ENCODE assay signal across 20 cellular contexts in the genomic region with DNA sequence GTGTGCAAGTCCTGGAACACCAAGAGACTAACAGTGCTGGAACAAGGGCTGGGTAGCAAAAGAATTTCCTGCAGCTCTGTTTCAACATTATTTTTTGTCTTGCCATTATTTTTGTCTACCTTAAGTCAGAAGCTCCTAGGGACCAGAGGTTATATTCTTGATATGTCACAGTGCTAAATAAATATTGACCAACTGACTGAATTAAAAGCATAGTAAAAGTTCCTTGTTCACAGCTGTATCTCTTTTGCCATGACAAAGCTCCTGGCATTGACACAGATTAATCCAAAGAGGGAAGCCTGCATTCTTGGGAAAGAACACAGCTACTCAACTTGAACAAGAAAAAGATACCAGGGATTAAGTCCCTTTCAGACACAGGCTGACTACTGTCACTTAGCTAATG.
DNase-seq lines count a peak whose midpoint lies in the region; ATAC-seq, FAIRE-seq and TF ChIP-seq lines count a peak whose summit lies in the region.
"Had no signal": no experiment of that assay in that cellular context is flagged by ENCODE, and none has a peak within 500 bp of the region (broad histone marks: within the 10 kb centered on the region; RNA-seq: fewer than 3 reads in every experiment).

No MANE protein-coding gene starts in this region.

- H2AFZ ChIP-seq in PC-3 (ENCODE audit: low read length) (no peak overlapping the region), neural progenitor cell (replicated peaks) (no peak overlapping the region)

- no peak for TF ChIP-seq POLR2A in A549 (IDR thresholded peaks at IDR 0.05; ENCODE audit: low read length)

- TF ChIP-seq EP300 in A549 (IDR thresholded peaks at IDR 0.05): no peak

- H3K79me2 ChIP-seq in PC-3 (ENCODE audit: low read length) (no peaks in the 10 kb centered on the region), neural progenitor cell (ENCODE audit: low read depth) (no peaks in the 10 kb centered on the region)

- no peaks in the 10 kb centered on the region for H3K4me1 Mint-ChIP-seq in neural progenitor cell

- H3K9me3 Mint-ChIP-seq in neural progenitor cell: no peaks in the 10 kb centered on the region
- H3K9me3 Mint-ChIP-seq: CD14-positive monocyte; CD8-positive, alpha-beta memory T cell had no signal

- H3K36me3 ChIP-seq in PC-3 (ENCODE audit: low read depth, low read length) (no peaks in the 10 kb centered on the region), neural progenitor cell (no peaks in the 10 kb centered on the region)
- H3K36me3 ChIP-seq: BE2C, Peyer's patch had no signal

- H3K9me2 ChIP-seq in PC-3 (replicated peaks; ENCODE audit: low read length): no peaks in the 10 kb centered on the region

- H3K4me3 ChIP-seq in A549 (no peak overlapping the region), PC-3 (ENCODE audit: low read length) (no peak overlapping the region), fibroblast of pulmonary artery (replicated peaks; ENCODE audit: low read depth, low read length) (no peak overlapping the region), neural progenitor cell (no peak overlapping the region)
- H3K4me3 ChIP-seq: Peyer's patch had no signal

- peak overlapping the region; percentile 32 to 39; a peak in 3 of 6 replicates for H3K27ac ChIP-seq in A549
- no peak overlapping the region for H3K27ac ChIP-seq in PC-3 (ENCODE audit: low read length)
- no peak overlapping the region for H3K27ac ChIP-seq in neural progenitor cell
- H3K27ac ChIP-seq: Peyer's patch had no signal

- no peak overlapping the region for H3K4me3 Mint-ChIP-seq in neural progenitor cell
- H3K4me3 Mint-ChIP-seq: CD14-positive monocyte; CD8-positive, alpha-beta memory T cell had no signal

- H3K4me1 ChIP-seq in A549 (peaks cover 11% of the 10 kb centered on the region; the same call in 2 of the 3 replicates), PC-3 (ENCODE audit: insufficient read depth, low read length) (peaks cover 5% of the 10 kb centered on the region; the same call in 1 of the 2 replicates), neural progenitor cell (no peaks in the 10 kb centered on the region)
- H3K4me1 ChIP-seq: BE2C, Peyer's patch had no signal

- POLR2A ChIA-PET in A549 (lab: Yijun Ruan, JAX): no interaction called here
- POLR2A ChIA-PET in PC-3 (lab: Charles Lee; ENCODE audit: unreplicated experiment): interaction anchor here (0.6 kb wide), 1 partner anchor 171 kb away, joined by 4 read pairs; no protein-coding TSS in a partner anchor

- ATAC-seq in A549: no peak
- peak; percentile 39 for ATAC-seq in PC-3
- no peak for ATAC-seq in GM19324 (IDR thresholded peaks at IDR 0.05; ENCODE audit: low FRiP score, unreplicated experiment)
- ATAC-seq: HCT116, SK-N-SH treated with all-trans-retinoic acid at 6 μM for 48 hours had no signal

- H3K9ac ChIP-seq in PC-3 (ENCODE audit: low read length): no peak overlapping the region
- H3K9ac ChIP-seq in neural progenitor cell: no peak overlapping the region

- CTCF ChIA-PET in A549 (lab: Yijun Ruan, JAX): interaction anchor here (0.9 to 5.3 kb wide), 13 partner anchors 10 to 1751 kb away, joined by 3 to 23 read pairs (median 4); no protein-coding TSS in a partner anchor
- CTCF ChIA-PET in PC-3 (lab: Charles Lee): interaction anchor here (0.7 to 1.2 kb wide), 2 partner anchors 70 to 1614 kb away, joined by 6 to 10 read pairs; no protein-coding TSS in a partner anchor

- TF ChIP-seq RAD21 in A549 (conservative IDR thresholded peaks at IDR 0.05 in 1 of 2, IDR thresholded peaks at IDR 0.05 in 1 of 2): no peak

- no peaks in the 10 kb centered on the region for H3K9me3 ChIP-seq in A549
- no peaks in the 10 kb centered on the region for H3K9me3 ChIP-seq in PC-3 (ENCODE audit: low read length)
- no peaks in the 10 kb centered on the region for H3K9me3 ChIP-seq in neural progenitor cell (ENCODE audit: low read depth)
- H3K9me3 ChIP-seq: BE2C, Peyer's patch had no signal

- H3K36me3 Mint-ChIP-seq in neural progenitor cell: no peaks in the 10 kb centered on the region
- H3K36me3 Mint-ChIP-seq: CD14-positive monocyte; CD8-positive, alpha-beta memory T cell had no signal

- H4K20me1 ChIP-seq in PC-3 (ENCODE audit: low read length): no peaks in the 10 kb centered on the region
- no peaks in the 10 kb centered on the region for H4K20me1 ChIP-seq in neural progenitor cell (ENCODE audit: low read depth)

- DNase-seq in A549 (ENCODE audit: low read depth in 1 of 2, low spot score in 1 of 2) (peak in 1 of 2 experiments; percentile 16), PC-3 (peak; percentile 14), fibroblast of pulmonary artery (ENCODE audit: low read depth) (peak; percentile 35), neural progenitor cell (ENCODE audit: low spot score) (no peak), NCI-H526 treated with DMSO at 0.1 percent for 48 hours (lab: John Stamatoyannopoulos, UW) (no peak), RCC 7860 (ENCODE audit: low spot score) (no peak)
- DNase-seq: BE2C; CD8-positive, alpha-beta memory T cell; DMS 273 treated with DMSO at 0.1 percent for 48 hours; KBM-7; MM.1S; NCI-H2029; NCI-H446; NCI-H524 treated with DMSO at 0.1 percent for 48 hours; Peyer's patch had no signal

- peaks cover 9% of the 10 kb centered on the region for H3K27me3 Mint-ChIP-seq in neural progenitor cell (ENCODE audit: insufficient read depth, low read depth)

- H3K27me3 ChIP-seq in PC-3 (ENCODE audit: low read length) (peaks cover 6% of the 10 kb centered on the region; the same call in 1 of the 2 replicates), neural progenitor cell (no peaks in the 10 kb centered on the region)
- H3K27me3 ChIP-seq: BE2C, Peyer's patch had no signal

- no peak for TF ChIP-seq CTCF in A549 (IDR thresholded peaks at IDR 0.05)
- TF ChIP-seq CTCF in PC-3 (conservative IDR thresholded peaks at IDR 0.05; ENCODE audit: low read depth, low read length): no peak
- TF ChIP-seq CTCF in fibroblast of pulmonary artery (IDR thresholded peaks at IDR 0.05; ENCODE audit: low read length, missing control alignments): no peak
- no peak for TF ChIP-seq CTCF in neural progenitor cell (IDR thresholded peaks at IDR 0.05)

- H3K4me2 ChIP-seq in A549 (peak overlapping the region; percentile 15; the same call in 2 of the 3 replicates), PC-3 (ENCODE audit: low read length) (no peak overlapping the region), neural progenitor cell (no peak overlapping the region)

- intact Hi-C loops in PC-3 (cut with micrococcal nuclease): loop anchor here (2.0 kb wide), 1 partner anchor 487 kb away; no protein-coding TSS in a partner anchor

- peak overlapping the region; percentile 54 for H3K27ac Mint-ChIP-seq in neural progenitor cell
- H3K27ac Mint-ChIP-seq: CD14-positive monocyte; CD8-positive, alpha-beta memory T cell had no signal

- no peak for FAIRE-seq in A549 (lab: Jason Lieb, UNC)
- FAIRE-seq in RCC 7860 (lab: Jason Lieb, UNC): no peak
- FAIRE-seq: GM18507 had no signal

- H3F3A ChIP-seq in PC-3 (ENCODE audit: low read length, unreplicated experiment): no peaks in the 10 kb centered on the region
- no peaks in the 10 kb centered on the region for H3F3A ChIP-seq in neural progenitor cell (ENCODE audit: low read depth)

- no TSS peak for BruUV-seq in PC-3 (replicated peaks; lab: Mats Ljungman, UMichigan)

TF ChIP-seq in A549, 52 proteins besides CTCF, POLR2A, EP300 and RAD21:
- TF ChIP-seq EHF (CRISPR knock-in tag; IDR thresholded peaks at IDR 0.05): no peak
- no peak for TF ChIP-seq GATA3 (IDR thresholded peaks at IDR 0.05; ENCODE audit: borderline replicate concordance)
- TF ChIP-seq ZNF302 (CRISPR knock-in tag; IDR thresholded peaks at IDR 0.05): no peak

Comparison
In these comparisons a context has a peak if more than half of its experiments do, and no peak if none do; other contexts are left out.
1. DNase-seq: peak in PC-3 (single experiment) and fibroblast of pulmonary artery (single experiment); none in neural progenitor cell (single experiment), NCI-H526 treated with DMSO at 0.1 percent for 48 hours (single experiment) and RCC 7860 (single experiment).
2. H3K27ac ChIP-seq: peak in A549 (2 of 2); none in PC-3 (single experiment) and neural progenitor cell (single experiment).